Comparison of ENCODE assay signal across 25 cellular contexts in genomic region chr17:82867763-82868325, GRCh38. TPM values are rescaled to one million over a fixed set of nuclear protein-coding genes. Genes with fewer than 3 reads are reported as not detected.
DNase-seq lines count a peak whose midpoint lies in the region; ATAC-seq and TF ChIP-seq lines count a peak whose summit lies in the region.
"Had no signal": no experiment of that assay in that cellular context is flagged by ENCODE, and none has a peak within 500 bp of the region (broad histone marks: within the 10 kb centered on the region; RNA-seq: fewer than 3 reads in every experiment).

No MANE protein-coding gene starts in this region.

- H2BK120ac ChIP-seq in mesendoderm (ENCODE audit: low read depth, low read length), result no peak overlapping the region

- peaks cover 27% of the 10 kb centered on the region for H3K4me1 Mint-ChIP-seq in GM23338
- peaks cover 21% of the 10 kb centered on the region for H3K4me1 Mint-ChIP-seq in activated T-helper 17 cell treated with anti-CD3 and anti-CD28 coated beads, Interleukin-2, amount 50 U/mL, for 72 hours
- peaks cover 89% of the 10 kb centered on the region for H3K4me1 Mint-ChIP-seq in stimulated activated memory B cell treated with anti-CD40 and anti-IgM and Interleukin-4, amounts not matched to agents 10 μg/mL and 1 μg/mL and 100 μg/mL, for 72 hours
- peaks cover 77% of the 10 kb centered on the region for H3K4me1 Mint-ChIP-seq in stimulated activated naive CD8-positive, alpha-beta T cell treated with anti-CD3 and anti-CD28 coated beads, Interleukin-15, amount 100 ng/mL, for 72 hours

- H3K36me3 ChIP-seq in GM23338 (ENCODE audit: insufficient read depth) (no peaks in the 10 kb centered on the region; the same call in 1 of the 2 replicates), mesendoderm (ENCODE audit: control insufficient read depth, insufficient read depth, low read length) (peaks cover 5% of the 10 kb centered on the region)
- H3K36me3 ChIP-seq: cardiac muscle cell had no signal

- no peaks in the 10 kb centered on the region for H3F3A ChIP-seq in GM23338 (replicated peaks; ENCODE audit: low read depth)

- H2AK5ac ChIP-seq in mesendoderm (ENCODE audit: low read length), result no peak overlapping the region

- H3K4me3 Mint-ChIP-seq in GM23338, result no peak overlapping the region
- H3K4me3 Mint-ChIP-seq in activated T-helper 17 cell treated with anti-CD3 and anti-CD28 coated beads, Interleukin-2, amount 50 U/mL, for 72 hours, result no peak overlapping the region
- H3K4me3 Mint-ChIP-seq in stimulated activated memory B cell treated with anti-CD40 and anti-IgM and Interleukin-4, amounts not matched to agents 10 μg/mL and 1 μg/mL and 100 μg/mL, for 72 hours, result no peak overlapping the region
- H3K4me3 Mint-ChIP-seq in stimulated activated naive CD8-positive, alpha-beta T cell treated with anti-CD3 and anti-CD28 coated beads, Interleukin-15, amount 100 ng/mL, for 72 hours, result no peak overlapping the region
- H3K4me3 Mint-ChIP-seq: stimulated activated effector memory CD8-positive, alpha-beta T cell treated with anti-CD3 and anti-CD28 coated beads, Interleukin-12 subunit alpha, Interleukin-12 subunit beta, amount 100 ng/mL, for 72 hours had no signal

- H3K4me2 ChIP-seq in GM23338, result no peak overlapping the region
- H3K4me2 ChIP-seq in mesendoderm (ENCODE audit: low read length), result no peak overlapping the region

- no peak overlapping the region for H2BK15ac ChIP-seq in mesendoderm (replicated peaks; ENCODE audit: low read depth)

- H3K36me3 Mint-ChIP-seq in GM23338 (ENCODE audit: low read depth), result peaks cover 24% of the 10 kb centered on the region
- peaks cover 23% of the 10 kb centered on the region for H3K36me3 Mint-ChIP-seq in activated T-helper 17 cell treated with anti-CD3 and anti-CD28 coated beads, Interleukin-2, amount 50 U/mL, for 72 hours (ENCODE audit: low read depth)
- H3K36me3 Mint-ChIP-seq in stimulated activated memory B cell treated with anti-CD40 and anti-IgM and Interleukin-4, amounts not matched to agents 10 μg/mL and 1 μg/mL and 100 μg/mL, for 72 hours, result peaks cover 10% of the 10 kb centered on the region

- no peak for TF ChIP-seq CTCF in GM23338 (conservative IDR thresholded peaks at IDR 0.05; ENCODE audit: low read depth in 2 of 2)

- H2BK5ac ChIP-seq in mesendoderm (ENCODE audit: low read length), result no peak overlapping the region

- H3K27me3 Mint-ChIP-seq in GM23338 (ENCODE audit: insufficient read depth, low read depth, poor library complexity), result peaks cover 18% of the 10 kb centered on the region
- no peaks in the 10 kb centered on the region for H3K27me3 Mint-ChIP-seq in activated T-helper 17 cell treated with anti-CD3 and anti-CD28 coated beads, Interleukin-2, amount 50 U/mL, for 72 hours
- H3K27me3 Mint-ChIP-seq in stimulated activated memory B cell treated with anti-CD40 and anti-IgM and Interleukin-4, amounts not matched to agents 10 μg/mL and 1 μg/mL and 100 μg/mL, for 72 hours, result peaks cover 10% of the 10 kb centered on the region
- no peaks in the 10 kb centered on the region for H3K27me3 Mint-ChIP-seq in stimulated activated naive CD8-positive, alpha-beta T cell treated with anti-CD3 and anti-CD28 coated beads, Interleukin-15, amount 100 ng/mL, for 72 hours

- no peaks in the 10 kb centered on the region for H3K4me1 ChIP-seq in GM23338 (ENCODE audit: insufficient read depth)
- H3K4me1 ChIP-seq in mesendoderm (ENCODE audit: control insufficient read depth, low read depth, low read length), result no peaks in the 10 kb centered on the region
- H3K4me1 ChIP-seq: right lobe of liver had no signal

- H3K27ac Mint-ChIP-seq in GM23338, result peak overlapping the region; percentile 34; the same call in 1 of the 2 replicates
- peak overlapping the region; percentile 71 for H3K27ac Mint-ChIP-seq in activated T-helper 17 cell treated with anti-CD3 and anti-CD28 coated beads, Interleukin-2, amount 50 U/mL, for 72 hours
- H3K27ac Mint-ChIP-seq in stimulated activated memory B cell treated with anti-CD40 and anti-IgM and Interleukin-4, amounts not matched to agents 10 μg/mL and 1 μg/mL and 100 μg/mL, for 72 hours, result peak overlapping the region; percentile 51
- no peak overlapping the region for H3K27ac Mint-ChIP-seq in stimulated activated naive CD8-positive, alpha-beta T cell treated with anti-CD3 and anti-CD28 coated beads, Interleukin-15, amount 100 ng/mL, for 72 hours

- no peak overlapping the region for H3K9ac ChIP-seq in mesendoderm (ENCODE audit: low read length)

- H3K79me2 ChIP-seq in GM23338 (replicated peaks; ENCODE audit: insufficient read depth) (peaks cover 54% of the 10 kb centered on the region), mesendoderm (ENCODE audit: control insufficient read depth, insufficient read depth, low read length) (no peaks in the 10 kb centered on the region)

- peaks cover 3% of the 10 kb centered on the region for H3K79me1 ChIP-seq in mesendoderm (ENCODE audit: low read length)

- H3K4me3 ChIP-seq in GM23338, result no peak overlapping the region
- no peak overlapping the region for H3K4me3 ChIP-seq in mesendoderm (ENCODE audit: low read length)
- H3K4me3 ChIP-seq: adrenal gland, cardiac muscle cell, dorsolateral prefrontal cortex, gastrocnemius medialis, right lobe of liver, thyroid gland had no signal

- no peaks in the 10 kb centered on the region; the same call in 2 of the 3 replicates for H3K9me3 Mint-ChIP-seq in GM23338
- H3K9me3 Mint-ChIP-seq in activated T-helper 17 cell treated with anti-CD3 and anti-CD28 coated beads, Interleukin-2, amount 50 U/mL, for 72 hours, result no peaks in the 10 kb centered on the region
- H3K9me3 Mint-ChIP-seq in stimulated activated memory B cell treated with anti-CD40 and anti-IgM and Interleukin-4, amounts not matched to agents 10 μg/mL and 1 μg/mL and 100 μg/mL, for 72 hours, result no peaks in the 10 kb centered on the region
- H3K9me3 Mint-ChIP-seq in stimulated activated naive CD8-positive, alpha-beta T cell treated with anti-CD3 and anti-CD28 coated beads, Interleukin-15, amount 100 ng/mL, for 72 hours, result no peaks in the 10 kb centered on the region
- H3K9me3 Mint-ChIP-seq: IgD-negative memory B cell; stimulated activated effector memory CD8-positive, alpha-beta T cell treated with anti-CD3 and anti-CD28 coated beads, Interleukin-12 subunit alpha, Interleukin-12 subunit beta, amount 100 ng/mL, for 72 hours had no signal

- no peak overlapping the region for H4K5ac ChIP-seq in mesendoderm (ENCODE audit: low read length)

- H3K27ac ChIP-seq in GM23338 (ENCODE audit: low read depth), result no peak overlapping the region
- no peak overlapping the region for H3K27ac ChIP-seq in mesendoderm (ENCODE audit: low read depth, low read length)
- H3K27ac ChIP-seq: right lobe of liver had no signal

- H3K23ac ChIP-seq in mesendoderm (ENCODE audit: low read length), result no peak overlapping the region

- H4K8ac ChIP-seq in mesendoderm (ENCODE audit: low read depth, low read length), result no peak overlapping the region

- DNase-seq in GM23338 (ENCODE audit: low spot score) (no peak), mesendoderm (no peak), HCEC 1CT (no peak)
- no peak for DNase-seq in activated CD8-positive, alpha-beta memory T cell treated with anti-CD3 and anti-CD28 coated beads for 24 hours
- no peak for DNase-seq in stimulated activated naive CD8-positive, alpha-beta T cell treated with anti-CD3 and anti-CD28 coated beads, Interleukin-15, amount 100 ng/mL, for 72 hours
- DNase-seq: activated CD4-positive, CD25-positive, alpha-beta regulatory T cell; adrenal gland; dorsolateral prefrontal cortex; gastrocnemius medialis; left colon; MM.1S; NCI-H146; NCI-H774; PC-3; thyroid gland had no signal

- peak overlapping the region; percentile 15 for H3K56ac ChIP-seq in mesendoderm (ENCODE audit: low read length)

- no peak for ATAC-seq in GM23338
- ATAC-seq in activated T-helper 17 cell treated with anti-CD3 and anti-CD28 coated beads, Interleukin-2, amount 50 U/mL, for 72 hours (replicated peaks), result no peak
- ATAC-seq in stimulated activated memory B cell treated with anti-CD40 and anti-IgM and Interleukin-4, amounts not matched to agents 10 μg/mL and 1 μg/mL and 100 μg/mL, for 72 hours, result no peak
- no peak for ATAC-seq in stimulated activated naive CD8-positive, alpha-beta T cell treated with anti-CD3 and anti-CD28 coated beads, Interleukin-15, amount 100 ng/mL, for 72 hours
- ATAC-seq: gastrocnemius medialis; left colon; PC-3; stimulated activated effector memory CD8-positive, alpha-beta T cell treated with anti-CD3 and anti-CD28 coated beads, Interleukin-12 subunit alpha, Interleukin-12 subunit beta, amount 100 ng/mL, for 72 hours had no signal

- H2AFZ ChIP-seq in GM23338, result no peak overlapping the region

- H3K27me3 ChIP-seq in GM23338 (ENCODE audit: insufficient read depth) (no peaks in the 10 kb centered on the region), mesendoderm (ENCODE audit: insufficient read depth, low read length, poor library complexity) (no peaks in the 10 kb centered on the region)
- H3K27me3 ChIP-seq: adrenal gland, cardiac muscle cell, dorsolateral prefrontal cortex, gastrocnemius medialis, right lobe of liver, thyroid gland had no signal

- WGBS in mesendoderm (ENCODE audit: extremely low coverage, insufficient coverage, low lambda C conversion rate), result no CpG with 5 or more reads among the region's 18 CpGs

- H3K4ac ChIP-seq in mesendoderm (ENCODE audit: low read depth, low read length), result no peak overlapping the region

- H3K9me2 ChIP-seq in GM23338 (ENCODE audit: insufficient read depth), result no peaks in the 10 kb centered on the region

- no peak overlapping the region for H3K18ac ChIP-seq in mesendoderm (ENCODE audit: low read length)

- H4K20me1 ChIP-seq in GM23338 (replicated peaks; ENCODE audit: insufficient read depth), result 0 out of 2 replicates have a peak, but pooled peaks cover 5% of the 10 kb centered on the region

TF ChIP-seq in GM23338, 12 proteins besides CTCF, POLR2A, EP300 and RAD21:
- TF ChIP-seq ETS1 (IDR thresholded peaks at IDR 0.05), result no peak

RNA-seq across cellular contexts. Expression of gene ZNF750, which starts 28.0 kb away (rescaled TPM):
- 0.17 TPM in 1 of 2 replicates, not detected in the other for total RNA-seq in GM23338 (2014; rRNA removed; shearing (Covaris generic))
- 0.13 and 0.19 TPM in 2 replicates for polyA plus RNA-seq in GM23338 (2016; fragmentation: Nextera tagmentation; extraction: Ambion mirVana)
- total RNA-seq in activated T-helper 17 cell treated with anti-CD3 and anti-CD28 coated beads, Interleukin-2, amount 50 U/mL, for 72 hours, result not detected
- not detected for polyA plus RNA-seq in mesendoderm (2013, experiment 1 of 2)
- 0.01 TPM for polyA plus RNA-seq in mesendoderm (2013, experiment 2 of 2)
- total RNA-seq: activated CD8-positive, alpha-beta memory T cell treated with anti-CD3 and anti-CD28 coated beads for 36 hours; cardiac muscle cell; left colon; mononuclear cell; omental fat pad; PC-3; right lobe of liver; SK-MEL-5 had no signal
- polyA plus RNA-seq: IgD-negative memory B cell had no signal

Comparison
In these comparisons a context has a peak if more than half of its experiments do, and no peak if none do; other contexts are left out.
1. H3K27ac Mint-ChIP-seq: peak in GM23338 (single experiment), activated T-helper 17 cell treated with anti-CD3 and anti-CD28 coated beads, Interleukin-2, amount 50 U/mL, for 72 hours (single experiment) and stimulated activated memory B cell treated with anti-CD40 and anti-IgM and Interleukin-4, amounts not matched to agents 10 μg/mL and 1 μg/mL and 100 μg/mL, for 72 hours (single experiment); none in stimulated activated naive CD8-positive, alpha-beta T cell treated with anti-CD3 and anti-CD28 coated beads, Interleukin-15, amount 100 ng/mL, for 72 hours (0 of 2).